25 cellular contexts compared by ENCODE assay signal in the genomic region with DNA sequence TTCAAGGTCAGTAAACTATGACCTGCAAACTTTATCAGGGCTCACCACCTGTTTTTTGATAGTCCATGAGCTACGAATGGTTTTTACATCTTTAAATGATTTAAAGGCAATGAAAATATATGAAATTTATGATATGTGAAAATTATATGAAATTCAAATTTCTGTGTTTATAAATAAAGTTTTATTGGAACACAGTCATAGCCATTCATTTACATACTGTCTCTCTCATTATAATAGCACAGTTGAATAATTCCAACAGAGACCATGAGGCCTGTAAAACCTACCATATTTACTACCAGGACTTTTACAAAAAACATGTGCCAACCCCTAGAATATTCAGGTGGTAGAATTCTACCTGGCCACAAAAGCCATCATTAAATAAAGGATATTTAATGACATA.
"Had no signal": no experiment of that assay in that cellular context is flagged by ENCODE, and none has a peak within 500 bp of the region (broad histone marks: within the 10 kb centered on the region; RNA-seq: fewer than 3 reads in every experiment).

No MANE protein-coding gene starts in this region.

- H3K27ac ChIP-seq: coronary artery, dorsolateral prefrontal cortex, esophagus squamous epithelium, gastrocnemius medialis, heart right ventricle, left lung, lower lobe of right lung had no signal

- H3K9me3 ChIP-seq: esophagus squamous epithelium, gastrocnemius medialis, heart right ventricle, left lung, lower lobe of right lung, mucosa of descending colon had no signal

- FAIRE-seq: colon, endothelial cell of umbilical vein, keratinocyte had no signal

- H3K9me3 Mint-ChIP-seq: mesothelial cell of epicardium, naive B cell had no signal

- H3K4me1 ChIP-seq: esophagus squamous epithelium, gastrocnemius medialis, heart right ventricle, left lung, lower lobe of right lung had no signal

- H3K4me3 ChIP-seq: coronary artery, dorsolateral prefrontal cortex, esophagus squamous epithelium, gastrocnemius medialis, heart right ventricle, left lung, lower lobe of right lung, mucosa of descending colon had no signal

- ATAC-seq: esophagus mucosa, gastrocnemius medialis, heart right ventricle, left cardiac atrium, left lung, left ventricle myocardium superior, lower lobe of right lung, mucosa of descending colon had no signal

- H3K4me3 Mint-ChIP-seq: mesothelial cell of epicardium, naive B cell had no signal

- H3K27ac Mint-ChIP-seq: mesothelial cell of epicardium had no signal

- H3K27me3 ChIP-seq: dorsolateral prefrontal cortex, esophagus squamous epithelium, gastrocnemius medialis, heart right ventricle, left lung had no signal

- DNase-seq: dermis blood vessel endothelial cell; dorsolateral prefrontal cortex; effector CD4-positive, alpha-beta T cell; effector memory CD4-positive, alpha-beta T cell; esophagus squamous epithelium; foreskin fibroblast; foreskin melanocyte; gastrocnemius medialis; glutamatergic neuron; head of caudate nucleus; heart right ventricle; hippocampal formation; left cardiac atrium; left lung; left ventricle myocardium superior; lower lobe of right lung; mesenchymal stem cell; mucosa of descending colon; naive B cell had no signal

- H3K4me1 Mint-ChIP-seq: mesothelial cell of epicardium had no signal

- H3K27me3 Mint-ChIP-seq: naive B cell had no signal
